In genomic region chr3:130900959-130901358, GRCh38 we compare ENCODE assay signal across 15 cellular contexts. TPM values are rescaled to one million over a fixed set of nuclear protein-coding genes. Genes with fewer than 3 reads are reported as not detected.
DNase-seq lines count a peak whose midpoint lies in the region; ATAC-seq, FAIRE-seq and TF ChIP-seq lines count a peak whose summit lies in the region.
"Had no signal": no experiment of that assay in that cellular context is flagged by ENCODE, and none has a peak within 500 bp of the region (broad histone marks: within the 10 kb centered on the region; RNA-seq: fewer than 3 reads in every experiment).

No MANE protein-coding gene starts in this region.

- CTCF ChIA-PET in IMR-90 (lab: Yijun Ruan, JAX) = no interaction called here
- CTCF ChIA-PET in HepG2 (lab: Yijun Ruan, JAX; ENCODE audit: low intra/inter-chr PET ratio, low total read pairs) = no interaction called here
- CTCF ChIA-PET in mammary epithelial cell (lab: Charles Lee; ENCODE audit: low non-redundant PET) = no interaction called here

- no peak overlapping the region for H3K14ac ChIP-seq in IMR-90 (replicated peaks; ENCODE audit: low read depth, low read length)

- H2BK15ac ChIP-seq in IMR-90 (ENCODE audit: low read depth, low read length) = no peak overlapping the region

- ATAC-seq in GM21619 (IDR thresholded peaks at IDR 0.05; ENCODE audit: unreplicated experiment) = peak; percentile 56
- peak; percentile 62 for ATAC-seq in IMR-90 (ENCODE audit: low read depth)
- no peak for ATAC-seq in HepG2
- ATAC-seq: activated CD8-positive, alpha-beta memory T cell treated with anti-CD3 and anti-CD28 coated beads, Interleukin-2, amount 10 ng/mL, durations not matched to agents 7 days and 5 days had no signal

- H4K8ac ChIP-seq in IMR-90 (ENCODE audit: low read depth in 2 of 2, low read length in 2 of 2) = no peak overlapping the region

- no TSS peak for BruUV-seq in IMR-90 (replicated peaks; lab: Mats Ljungman, UMichigan)
- BruUV-seq in HepG2 (replicated peaks; lab: Mats Ljungman, UMichigan) = no TSS peak
- BruUV-seq in mammary epithelial cell (replicated peaks; lab: Mats Ljungman, UMichigan) = no TSS peak

- H2BK120ac ChIP-seq in IMR-90 (ENCODE audit: low read depth, low read length) = no peak overlapping the region

- no peak overlapping the region for H4K5ac ChIP-seq in IMR-90 (ENCODE audit: low read depth, low read length)

- no peak overlapping the region for H3K56ac ChIP-seq in IMR-90 (ENCODE audit: extremely low read depth, insufficient read depth, low read length)

- TF ChIP-seq POLR2A in IMR-90 (IDR thresholded peaks at IDR 0.05; ENCODE audit: low read depth, low read length) = no peak
- no peak for TF ChIP-seq POLR2A in HepG2 (IDR thresholded peaks at IDR 0.05; ENCODE audit: insufficient read depth in 1 of 2, low read depth in 2 of 2, low read length in 2 of 2)

- H2AFZ ChIP-seq in IMR-90 (replicated peaks; ENCODE audit: low read length, poor library complexity) = no peak overlapping the region
- H2AFZ ChIP-seq in HepG2 (ENCODE audit: low read length) = no peak overlapping the region
- H2AFZ ChIP-seq in mammary epithelial cell (ENCODE audit: low read depth, low read length) = no peak overlapping the region
- H2AFZ ChIP-seq: PC-9 had no signal

- no peak overlapping the region for H2BK5ac ChIP-seq in IMR-90 (ENCODE audit: low read depth, low read length, poor library complexity, severe bottlenecking)

- H2BK20ac ChIP-seq in IMR-90 (ENCODE audit: low read depth, low read length) = no peak overlapping the region

- H3K27me3 ChIP-seq in IMR-90 (ENCODE audit: control insufficient read depth, insufficient read depth, low read length) = no peaks in the 10 kb centered on the region
- H3K27me3 ChIP-seq in HepG2 (ENCODE audit: control insufficient read depth in 1 of 2, insufficient read depth in 2 of 2, low read length in 2 of 2) = no peaks in the 10 kb centered on the region
- H3K27me3 ChIP-seq in mammary epithelial cell (ENCODE audit: insufficient read depth, low read length) = no peaks in the 10 kb centered on the region
- H3K27me3 ChIP-seq: colonic mucosa had no signal

- H3K4ac ChIP-seq in IMR-90 (ENCODE audit: low read depth, low read length) = no peak overlapping the region

- FAIRE-seq in GM18507 (lab: Jason Lieb, UNC) (peak; percentile 66), HepG2 (lab: Jason Lieb, UNC) (no peak), urothelium cell line (lab: Jason Lieb, UNC) (no peak)

- H2AK5ac ChIP-seq in IMR-90 (ENCODE audit: low read depth, low read length) = no peak overlapping the region

- no peak overlapping the region for H2AK9ac ChIP-seq in IMR-90 (replicated peaks; ENCODE audit: low read depth, low read length, poor library complexity)

- H4K20me1 ChIP-seq in IMR-90 (ENCODE audit: insufficient read depth, low read length) (peaks cover 52% of the 10 kb centered on the region), HepG2 (ENCODE audit: insufficient read depth, low read length) (no peaks in the 10 kb centered on the region), mammary epithelial cell (ENCODE audit: insufficient read depth, low read length) (no peaks in the 10 kb centered on the region)

- no peak for TF ChIP-seq CTCF in IMR-90 (conservative IDR thresholded peaks at IDR 0.05; ENCODE audit: low read depth, low read length)
- no peak for TF ChIP-seq CTCF in HepG2 (CRISPR knock-in tag; IDR thresholded peaks at IDR 0.05)
- no peak for TF ChIP-seq CTCF in mammary epithelial cell (conservative IDR thresholded peaks at IDR 0.05 in 1 of 2, IDR thresholded peaks at IDR 0.05 in 1 of 2; ENCODE audit: extremely low read depth in 1 of 2, insufficient read depth in 1 of 2, low read depth in 1 of 2, low read length in 2 of 2)

- H3K9me3 ChIP-seq in IMR-90 (ENCODE audit: control insufficient read depth, insufficient read depth, low read length) = no peaks in the 10 kb centered on the region
- H3K9me3 ChIP-seq in HepG2 (ENCODE audit: low read length) = no peaks in the 10 kb centered on the region
- no peaks in the 10 kb centered on the region for H3K9me3 ChIP-seq in mammary epithelial cell (replicated peaks; ENCODE audit: insufficient read depth, low read length)
- H3K9me3 ChIP-seq: colonic mucosa had no signal

- DNase-seq in GM18507 (ENCODE audit: extremely low spot score, insufficient read length, low read depth) = no peak
- DNase-seq in IMR-90 = peak; percentile 14
- DNase-seq in HepG2 (ENCODE audit: low spot score) = peak; percentile 3
- no peak for DNase-seq in NCI-H2196 treated with DMSO at 0.1 percent for 48 hours (lab: John Stamatoyannopoulos, UW; ENCODE audit: unreplicated experiment)
- DNase-seq in urothelium cell line (ENCODE audit: low spot score) = no peak
- DNase-seq in activated CD4-positive, alpha-beta T cell treated with anti-CD3 and anti-CD28 coated beads, Interleukin-2, amount 50 U/mL, for 1 hour = no peak
- DNase-seq in mammary epithelial cell = no peak
- DNase-seq: activated CD8-positive, alpha-beta memory T cell treated with anti-CD3 and anti-CD28 coated beads, Interleukin-2, amount 10 ng/mL, durations not matched to agents 7 days and 5 days; CD4-positive, CD25-positive, alpha-beta regulatory T cell; colonic mucosa; NCI-H2029 treated with DMSO at 0.1 percent for 48 hours; PC-9; stimulated activated CD4-positive, alpha-beta T cell treated with anti-CD3 and anti-CD28 coated beads, Interleukin-4, amount 100 ng/mL, for 1 hour; T1000 had no signal

- H3K36me3 ChIP-seq in IMR-90 (ENCODE audit: control insufficient read depth, insufficient read depth, low read length) (no peaks in the 10 kb centered on the region), HepG2 (replicated peaks in 1 of 2; ENCODE audit: control insufficient read depth in 1 of 2, insufficient read depth in 2 of 2, low read length in 2 of 2) (no peaks in the 10 kb centered on the region), mammary epithelial cell (ENCODE audit: insufficient read depth, low read length) (no peaks in the 10 kb centered on the region)
- H3K36me3 ChIP-seq: colonic mucosa had no signal

- H3K23ac ChIP-seq in IMR-90 (ENCODE audit: low read depth, low read length) = no peak overlapping the region

- H3K4me2 ChIP-seq in IMR-90 (ENCODE audit: low read depth, low read length) (peak overlapping the region; percentile 42; the same call in 1 of the 2 replicates), HepG2 (ENCODE audit: low read depth, low read length) (no peak overlapping the region), mammary epithelial cell (ENCODE audit: insufficient read depth, low read depth, low read length) (no peak overlapping the region)
- H3K4me2 ChIP-seq: PC-9 had no signal

- intact Hi-C loops in IMR-90 (cut with micrococcal nuclease) = loop anchor here (5.0 kb wide), 1 partner anchor 51 kb away; no protein-coding TSS in a partner anchor
- intact Hi-C loops in HepG2 (cut with micrococcal nuclease; ENCODE audit: unreplicated experiment) = no loop called here
- intact Hi-C loops in mammary epithelial cell (cut with micrococcal nuclease) = no loop called here

- TF ChIP-seq EP300 in HepG2 (IDR thresholded peaks at IDR 0.05; ENCODE audit: low read depth in 2 of 2, low read length in 2 of 2) (no peak), HepG2 (CRISPR knock-in tag; IDR thresholded peaks at IDR 0.05; ENCODE audit: borderline replicate concordance) (no peak)

- dilution Hi-C loops in IMR-90 (cut with HindIII; ENCODE audit: low sequenced_read_pairs, unreplicated experiment) (no loop called here), mammary epithelial cell (cut with HindIII; ENCODE audit: low sequenced_read_pairs) (no loop called here)

- H3K9me1 ChIP-seq in IMR-90 (ENCODE audit: insufficient read depth, low read length) = peaks cover 7% of the 10 kb centered on the region; the same call in 1 of the 2 replicates

- no peak overlapping the region for H4K91ac ChIP-seq in IMR-90 (ENCODE audit: insufficient read depth, low read depth, low read length)

- POLR2A ChIA-PET in IMR-90 (lab: Charles Lee; ENCODE audit: unreplicated experiment) = no interaction called here
- POLR2A ChIA-PET in HepG2 (lab: Yijun Ruan, JAX) = no interaction called here

- H3K9ac ChIP-seq in IMR-90 (ENCODE audit: low read depth, low read length) (no peak overlapping the region), HepG2 (ENCODE audit: insufficient read depth, low read depth, low read length) (no peak overlapping the region), mammary epithelial cell (ENCODE audit: insufficient read depth, low read length) (no peak overlapping the region)

- H3K4me1 ChIP-seq in IMR-90 (ENCODE audit: control insufficient read depth, insufficient read depth, low read length) (peaks cover 5% of the 10 kb centered on the region), HepG2 (ENCODE audit: insufficient read depth, low read length) (peaks cover 36% of the 10 kb centered on the region), mammary epithelial cell (ENCODE audit: insufficient read depth, low read length) (peaks cover 16% of the 10 kb centered on the region)
- H3K4me1 ChIP-seq: colonic mucosa had no signal

- H3K4me3 ChIP-seq in IMR-90 (ENCODE audit: insufficient read depth, low read depth, low read length) = no peak overlapping the region
- no peak overlapping the region for H3K4me3 ChIP-seq in HepG2 (replicated peaks in 1 of 3; ENCODE audit: insufficient read depth in 1 of 3, low read depth in 2 of 3, low read length in 3 of 3)
- no peak overlapping the region for H3K4me3 ChIP-seq in mammary epithelial cell (replicated peaks in 1 of 3; ENCODE audit: insufficient read depth in 1 of 3, low read depth in 2 of 3, low read length in 3 of 3)
- H3K4me3 ChIP-seq: colonic mucosa, PC-9 had no signal

- H3K18ac ChIP-seq in IMR-90 (ENCODE audit: low read depth, low read length) = no peak overlapping the region

- TF ChIP-seq RAD21 in IMR-90 (IDR thresholded peaks at IDR 0.05; ENCODE audit: low read length) (no peak), HepG2 (CRISPR knock-in tag; IDR thresholded peaks at IDR 0.05) (no peak)

- H3K79me1 ChIP-seq in IMR-90 (ENCODE audit: low read depth in 1 of 2, low read length in 2 of 2) = peaks cover 12 to 63% of the 10 kb centered on the region in 2 experiments; a peak in 3 of 4 replicates

- peaks cover 73% of the 10 kb centered on the region for H3K79me2 ChIP-seq in HepG2 (ENCODE audit: insufficient read depth, low read length)
- H3K79me2 ChIP-seq in mammary epithelial cell (ENCODE audit: insufficient read depth, low read length) = peaks cover 98% of the 10 kb centered on the region

- in situ Hi-C loops in IMR-90 (cut with MboI; ENCODE audit: low sequenced_read_pairs) (no loop called here), HepG2 (cut with HindIII; ENCODE audit: extremely low pct_ligation_motif_present, low pct_unique_long_range_greater_than_20kb) (no loop called here), mammary epithelial cell (cut with MboI; ENCODE audit: low sequenced_read_pairs in 2 of 2) (no loop called here)

- H3K27ac ChIP-seq in IMR-90 (ENCODE audit: insufficient read depth, low read length) (no peak overlapping the region), HepG2 (ENCODE audit: extremely low read length, insufficient read depth, low read length) (no peak overlapping the region), mammary epithelial cell (ENCODE audit: insufficient read depth, low read depth, low read length) (no peak overlapping the region)
- H3K27ac ChIP-seq: colonic mucosa, PC-9 had no signal

RNA-seq across cellular contexts. Expression of gene ATP2C1, which starts 7.1 kb away (rescaled TPM):
- 41.4 and 78.9 TPM in 2 replicates for total RNA-seq in IMR-90 (2012; rRNA removed)
- 33.3 and 50.2 TPM in 2 replicates for polyA plus RNA-seq in IMR-90 (2012; rRNA removed)
- polyA plus RNA-seq in IMR-90 (2012; cell fraction: cytosol; rRNA removed) = 7.9 and 11.3 TPM in 2 replicates
- polyA plus RNA-seq in IMR-90 (2012; cell fraction: nucleus; rRNA removed; ENCODE audit: low replicate concordance) = 6.4 and 66.6 TPM in 2 replicates
- total RNA-seq in HepG2 (2016; rRNA removed; fragmentation: Illumina TruSeq; extraction: Trizol) = 35.4 and 37.6 TPM in 2 replicates
- total RNA-seq in HepG2 (2016; cell fraction: cytosol; rRNA removed; fragmentation: Illumina TruSeq; extraction: Trizol; ENCODE audit: low read depth) = 11.5 and 11.9 TPM in 2 replicates
- total RNA-seq in HepG2 (2016; cell fraction: insoluble cytoplasmic fraction; rRNA removed; fragmentation: Illumina TruSeq; extraction: Trizol) = 34.9 and 36.4 TPM in 2 replicates
- total RNA-seq in HepG2 (2016; cell fraction: membrane; rRNA removed; fragmentation: Illumina TruSeq; extraction: Trizol) = 25.8 and 32.2 TPM in 2 replicates
- total RNA-seq in HepG2 (2016; cell fraction: nucleus; rRNA removed; fragmentation: Illumina TruSeq; extraction: Trizol) = 56.8 and 65.6 TPM in 2 replicates
- 29.0 and 32.4 TPM in 2 replicates for polyA plus RNA-seq in HepG2 (2011; rRNA removed)
- polyA plus RNA-seq in HepG2 (2011; cell fraction: cytosol; rRNA removed) = 16.1 and 27.6 TPM in 2 replicates
- polyA plus RNA-seq in HepG2 (2011; cell fraction: nucleus; rRNA removed) = 23.3 and 32.3 TPM in 2 replicates
- 30.6 and 32.0 TPM in 2 replicates for polyA plus RNA-seq in HepG2 (2012)
- polyA plus RNA-seq in HepG2 (2016; cell fraction: cytosol; fragmentation: Illumina TruSeq; extraction: Trizol; ENCODE audit: low read depth) = 6.5 and 6.7 TPM in 2 replicates
- 33.2 and 33.9 TPM in 2 replicates for polyA plus RNA-seq in HepG2 (2016; cell fraction: insoluble cytoplasmic fraction; fragmentation: Illumina TruSeq; extraction: Trizol; ENCODE audit: low read depth)
- 16.0 and 16.9 TPM in 2 replicates for polyA plus RNA-seq in HepG2 (2016; cell fraction: membrane; fragmentation: Illumina TruSeq; extraction: Trizol; ENCODE audit: low read depth)
- 56.2 and 67.8 TPM in 2 replicates for polyA plus RNA-seq in HepG2 (2016; cell fraction: nucleus; fragmentation: Illumina TruSeq; extraction: Trizol; ENCODE audit: insufficient read depth, low read depth)
- 30.6 and 40.4 TPM in 2 replicates for polyA minus RNA-seq in HepG2 (2011; rRNA and poly(A)+ RNA removed; ENCODE audit: low replicate concordance)
- polyA minus RNA-seq in HepG2 (2011; cell fraction: cytosol; rRNA and poly(A)+ RNA removed) = 30.3 and 32.8 TPM in 2 replicates
- 73.3 and 81.3 TPM in 2 replicates for polyA minus RNA-seq in HepG2 (2011; cell fraction: nucleus; rRNA and poly(A)+ RNA removed)
- total RNA-seq in mammary epithelial cell = 100 to 1,000 TPM; 111 to 116 TPM
- 72.5 TPM for polyA plus RNA-seq in mammary epithelial cell
- 93.4 TPM for polyA minus RNA-seq in mammary epithelial cell

Comparison
In these comparisons a context has a peak if more than half of its experiments do, and no peak if none do; other contexts are left out.
1. DNase-seq: peak in IMR-90 (single experiment) and HepG2 (single experiment); none in GM18507 (single experiment), NCI-H2196 treated with DMSO at 0.1 percent for 48 hours (single experiment), urothelium cell line (single experiment), activated CD4-positive, alpha-beta T cell treated with anti-CD3 and anti-CD28 coated beads, Interleukin-2, amount 50 U/mL, for 1 hour (single experiment) and mammary epithelial cell (single experiment).